In the genomic region with DNA sequence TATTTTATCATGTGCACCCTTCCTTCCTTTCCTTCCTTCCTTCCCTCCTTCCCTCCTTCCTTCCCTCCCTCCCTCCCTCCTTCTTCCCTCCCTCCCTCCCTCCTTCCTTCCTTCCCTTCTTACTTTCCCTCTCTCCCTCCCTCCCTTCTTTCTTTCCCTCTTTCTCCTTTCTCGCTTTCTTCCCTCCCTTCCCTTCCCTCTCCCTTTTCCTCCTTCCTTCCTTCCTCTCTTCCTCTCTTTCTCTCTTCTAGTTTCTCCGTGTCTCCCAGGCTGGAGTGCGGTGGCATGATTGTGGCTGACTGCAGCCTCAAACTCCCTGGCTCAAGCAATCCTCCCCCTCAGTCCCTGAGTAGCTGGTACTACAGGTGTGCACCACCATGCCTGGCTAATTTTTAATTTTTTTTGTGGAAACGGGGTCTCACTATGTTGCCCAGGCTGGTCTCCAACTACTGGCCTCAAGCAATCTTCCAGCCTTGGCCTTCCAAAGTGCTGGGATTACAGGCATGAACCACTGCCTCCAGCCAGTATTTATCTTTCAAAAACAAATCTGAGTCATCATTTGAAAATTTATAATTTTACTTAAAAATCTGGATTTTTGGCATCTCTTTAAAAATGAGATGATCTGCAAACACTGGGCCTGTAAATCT, we compare ENCODE assay signal across 21 cellular contexts. TPM values are rescaled to one million over a fixed set of nuclear protein-coding genes. Genes with fewer than 3 reads are reported as not detected.
A peak's percentile ranks its signal among the peaks of the same experiment; 100 is the strongest.
DNase-seq lines count a peak whose midpoint lies in the region; ATAC-seq and TF ChIP-seq lines count a peak whose summit lies in the region.
"Had no signal": no experiment of that assay in that cellular context is flagged by ENCODE, and none has a peak within 500 bp of the region (broad histone marks: within the 10 kb centered on the region; RNA-seq: fewer than 3 reads in every experiment).

No MANE protein-coding gene starts in this region.

- no peaks in the 10 kb centered on the region for H3K9me3 Mint-ChIP-seq in MCF 10A (ENCODE audit: unreplicated experiment)
- peaks cover 8% of the 10 kb centered on the region for H3K9me3 Mint-ChIP-seq in activated naive CD8-positive, alpha-beta T cell treated with anti-CD3 and anti-CD28 coated beads for 36 hours

- BruUV-seq in MCF 10A (replicated peaks; lab: Mats Ljungman, UMichigan): no TSS peak

- TF ChIP-seq CTCF in breast epithelium (IDR thresholded peaks at IDR 0.05) (no peak), MCF 10A (IDR thresholded peaks at IDR 0.05; ENCODE audit: unreplicated experiment) (no peak), omental fat pad (IDR thresholded peaks at IDR 0.05) (no peak), uterus (IDR thresholded peaks at IDR 0.05) (no peak)

- intact Hi-C loops in breast epithelium (cut with DNase I; ENCODE audit: low total_unique reads) (no loop called here), MCF 10A (cut with micrococcal nuclease) (no loop called here), uterus (cut with DNase I; ENCODE audit: low total_unique reads) (no loop called here)

- ATAC-seq in omental fat pad (ENCODE audit: low FRiP score): peak; percentile 18
- no peak for ATAC-seq in HG02973 (IDR thresholded peaks at IDR 0.05; ENCODE audit: unreplicated experiment)
- ATAC-seq: stimulated activated naive CD8-positive, alpha-beta T cell treated with anti-CD3 and anti-CD28 coated beads, Interleukin-15, Interleukin-2, amounts not matched to agents 100 U/mL and 50 U/mL, for 24 hours had no signal

- H3K27ac ChIP-seq in breast epithelium (peak overlapping the region; percentile 58 to 79), uterus (peak overlapping the region; percentile 27 to 46)
- H3K27ac ChIP-seq: colonic mucosa, SJCRH30 had no signal

- H3K4me1 Mint-ChIP-seq in MCF 10A (ENCODE audit: insufficient read depth, unreplicated experiment): peaks cover 27% of the 10 kb centered on the region
- H3K4me1 Mint-ChIP-seq in activated naive CD8-positive, alpha-beta T cell treated with anti-CD3 and anti-CD28 coated beads for 36 hours: peaks cover 7% of the 10 kb centered on the region

- H3K4me1 ChIP-seq in breast epithelium (no peaks in the 10 kb centered on the region), uterus (no peaks in the 10 kb centered on the region)
- H3K4me1 ChIP-seq: colonic mucosa had no signal

- no peak for DNase-seq in breast epithelium (ENCODE audit: low spot score in 2 of 2)
- no peak for DNase-seq in MCF 10A (ENCODE audit: unreplicated experiment)
- no peak for DNase-seq in activated naive CD8-positive, alpha-beta T cell treated with anti-CD3 and anti-CD28 coated beads for 36 hours
- DNase-seq in omental fat pad (ENCODE audit: low spot score): no peak
- DNase-seq in uterus: no peak
- DNase-seq in H4 (ENCODE audit: low spot score): no peak
- DNase-seq: activated CD4-positive, alpha-beta T cell treated with anti-CD3 and anti-CD28 coated beads for 48 hours; activated CD8-positive, alpha-beta memory T cell treated with anti-CD3 and anti-CD28 coated beads, Interleukin-2, amount 50 U/mL, for 4 hours; activated naive CD4-positive, alpha-beta T cell treated with Interleukin-2 at 50 U/mL for 16 hours; colonic mucosa; glutamatergic neuron; NCI-H1092; NCI-H2029; SJCRH30; stimulated activated CD4-positive, alpha-beta T cell treated with anti-CD3 and anti-CD28 coated beads, Interleukin-2, amount 100 ng/mL, for 48 hours; stimulated activated naive CD8-positive, alpha-beta T cell treated with anti-CD3 and anti-CD28 coated beads, Interleukin-15, Interleukin-2, amounts not matched to agents 100 U/mL and 50 U/mL, for 24 hours; T-helper 1 cell had no signal

- H3K27me3 ChIP-seq in breast epithelium (no peaks in the 10 kb centered on the region), uterus (no peaks in the 10 kb centered on the region)
- H3K27me3 ChIP-seq: colonic mucosa, upper lobe of left lung had no signal

- H3K27ac Mint-ChIP-seq in MCF 10A (ENCODE audit: low read depth, unreplicated experiment): no peak overlapping the region
- peak overlapping the region; percentile 26 for H3K27ac Mint-ChIP-seq in activated naive CD8-positive, alpha-beta T cell treated with anti-CD3 and anti-CD28 coated beads for 36 hours

- POLR2A ChIA-PET in MCF 10A (lab: Yijun Ruan, JAX): interaction anchor here (0.5 to 0.6 kb wide), 2 partner anchors 77 kb away, joined by 3 read pairs; no protein-coding TSS in a partner anchor

- TF ChIP-seq POLR2A in breast epithelium (IDR thresholded peaks at IDR 0.05): no peak
- no peak for TF ChIP-seq POLR2A in uterus (IDR thresholded peaks at IDR 0.05)

- H3K27me3 Mint-ChIP-seq in MCF 10A (ENCODE audit: insufficient read depth, unreplicated experiment): no peaks in the 10 kb centered on the region
- H3K27me3 Mint-ChIP-seq in activated naive CD8-positive, alpha-beta T cell treated with anti-CD3 and anti-CD28 coated beads for 36 hours: no peaks in the 10 kb centered on the region

- H3K36me3 ChIP-seq in breast epithelium (no peaks in the 10 kb centered on the region), uterus (no peaks in the 10 kb centered on the region)
- H3K36me3 ChIP-seq: SJCRH30 had no signal

- H3K4me3 Mint-ChIP-seq in MCF 10A (ENCODE audit: unreplicated experiment): no peak overlapping the region
- H3K4me3 Mint-ChIP-seq in activated naive CD8-positive, alpha-beta T cell treated with anti-CD3 and anti-CD28 coated beads for 36 hours: no peak overlapping the region

- H3K9me3 ChIP-seq in breast epithelium (no peaks in the 10 kb centered on the region), uterus (no peaks in the 10 kb centered on the region)
- H3K9me3 ChIP-seq: colonic mucosa, SJCRH30, upper lobe of left lung had no signal

- H3K4me3 ChIP-seq in breast epithelium (peak overlapping the region in 1 of 3 donors; percentile 39), uterus (no peak overlapping the region)
- H3K4me3 ChIP-seq: colonic mucosa, SJCRH30, upper lobe of left lung had no signal

- CTCF ChIA-PET in MCF 10A (lab: Yijun Ruan, JAX): interaction anchor here (0.6 to 2.8 kb wide), 4 partner anchors 11 to 310 kb away, joined by 3 to 14 read pairs (median 4); no protein-coding TSS in a partner anchor

- peaks cover 82% of the 10 kb centered on the region for H3K36me3 Mint-ChIP-seq in MCF 10A (ENCODE audit: insufficient read depth, unreplicated experiment)
- peaks cover 14% of the 10 kb centered on the region for H3K36me3 Mint-ChIP-seq in activated naive CD8-positive, alpha-beta T cell treated with anti-CD3 and anti-CD28 coated beads for 36 hours

RNA-seq across cellular contexts. Expression of gene C1RL, which starts 7.8 kb away (rescaled TPM):
- total RNA-seq in breast epithelium: 100 to 1,000 TPM in 2 of 3 donors, 10 to 100 TPM in 1; 80.6 to 138 (median 124) TPM
- total RNA-seq in MCF 10A (2022): 49.8 and 55.7 TPM in 2 replicates
- 10 to 100 TPM in 1 of 2 experiments, 1 to 10 TPM in 1; 8.6 to 10.1 TPM for total RNA-seq in activated naive CD8-positive, alpha-beta T cell treated with anti-CD3 and anti-CD28 coated beads for 36 hours
- total RNA-seq in omental fat pad: 100 to 1,000 TPM in 2 of 4 donors, 10 to 100 TPM in 2; 85.9 to 126 (median 107) TPM
- total RNA-seq in uterus: 100 to 1,000 TPM in 1 of 4 donors, 10 to 100 TPM in 3; 15.4 to 121 (median 37.4) TPM
- total RNA-seq in H4 (2014; rRNA removed; shearing (Covaris generic)): 21.4 and 46.4 TPM in 2 replicates

RNA-seq across cellular contexts. Expression of gene C1R, which starts 8.9 kb away (rescaled TPM):
- total RNA-seq in breast epithelium (100 to 1,000 TPM; 302 to 773 (median 582) TPM), MCF 10A (2022) (13.1 and 16.7 TPM in 2 replicates), omental fat pad (1,000 to 10,000 TPM in 1 of 4 donors, 100 to 1,000 TPM in 3; 571 to 1,080 (median 751) TPM), uterus (100 to 1,000 TPM; 128 to 571 (median 411) TPM)
- total RNA-seq in activated naive CD8-positive, alpha-beta T cell treated with anti-CD3 and anti-CD28 coated beads for 36 hours: 1 to 10 TPM; 1.6 to 2.5 TPM
- total RNA-seq in H4 (2014; rRNA removed; shearing (Covaris generic)): 71.4 and 104 TPM in 2 replicates

RNA-seq across cellular contexts. Expression of gene RBP5, which starts 27.5 kb away (rescaled TPM):
- 1 to 10 TPM; 1.1 to 3.3 (median 2.9) TPM for total RNA-seq in breast epithelium
- not detected in 2 replicates for total RNA-seq in MCF 10A (2022)
- total RNA-seq in activated naive CD8-positive, alpha-beta T cell treated with anti-CD3 and anti-CD28 coated beads for 36 hours: not detected
- total RNA-seq in omental fat pad: 1 to 10 TPM; 1.0 to 3.0 (median 1.9) TPM
- 10 to 100 TPM in 1 of 4 donors, 1 to 10 TPM in 2, not detected in 1; 2.4 to 26.5 (median 8.2) TPM for total RNA-seq in uterus
- total RNA-seq in H4 (2014; rRNA removed; shearing (Covaris generic)): 0.88 TPM in 1 of 2 replicates, not detected in the other
- total RNA-seq: LHCN-M2, myocyte, SJCRH30 had no signal

RNA-seq across cellular contexts. Expression of gene CLSTN3, which starts 29.0 kb away (rescaled TPM):
- total RNA-seq in breast epithelium: 10 to 100 TPM; 23.9 to 58.7 (median 40.3) TPM
- 34.6 and 40.2 TPM in 2 replicates for total RNA-seq in MCF 10A (2022)
- 10 to 100 TPM; 16.5 to 17.2 TPM for total RNA-seq in activated naive CD8-positive, alpha-beta T cell treated with anti-CD3 and anti-CD28 coated beads for 36 hours
- 10 to 100 TPM; 25.9 to 57.5 (median 44.8) TPM for total RNA-seq in omental fat pad
- 100 to 1,000 TPM in 1 of 4 donors, 10 to 100 TPM in 3; 48.1 to 113 (median 94.7) TPM for total RNA-seq in uterus
- 40.1 and 60.6 TPM in 2 replicates for total RNA-seq in H4 (2014; rRNA removed; shearing (Covaris generic))

RNA-seq across cellular contexts. Expression of gene C1S, which starts 40.7 kb away (rescaled TPM):
- total RNA-seq in breast epithelium: 100 to 1,000 TPM; 307 to 959 (median 622) TPM
- 6.0 and 11.5 TPM in 2 replicates for total RNA-seq in MCF 10A (2022)
- under 1 TPM; 0.47 to 0.66 TPM for total RNA-seq in activated naive CD8-positive, alpha-beta T cell treated with anti-CD3 and anti-CD28 coated beads for 36 hours
- total RNA-seq in omental fat pad: 100 to 1,000 TPM; 490 to 872 (median 705) TPM
- 100 to 1,000 TPM; 172 to 554 (median 468) TPM for total RNA-seq in uterus
- 72.4 and 88.1 TPM in 2 replicates for total RNA-seq in H4 (2014; rRNA removed; shearing (Covaris generic))
